Comparison of ENCODE assay signal across 14 cellular contexts in genomic region chr5:14036947-14037346, GRCh38.
DNase-seq lines count a peak whose midpoint lies in the region; ATAC-seq and TF ChIP-seq lines count a peak whose summit lies in the region.
"Had no signal": no experiment of that assay in that cellular context is flagged by ENCODE, and none has a peak within 500 bp of the region (broad histone marks: within the 10 kb centered on the region; RNA-seq: fewer than 3 reads in every experiment).

No MANE protein-coding gene starts in this region.

- intact Hi-C loops in upper lobe of right lung (cut with DNase I): no loop called here

- no peaks in the 10 kb centered on the region for H3K79me2 ChIP-seq in mesendoderm (ENCODE audit: control insufficient read depth, insufficient read depth, low read length)

- H3K27me3 ChIP-seq in endodermal cell (ENCODE audit: control insufficient read depth, insufficient read depth, low read length, poor library complexity, severe bottlenecking) (peaks cover 31% of the 10 kb centered on the region), mesendoderm (ENCODE audit: insufficient read depth, low read length, poor library complexity) (no peaks in the 10 kb centered on the region), upper lobe of right lung (peaks cover 6% of the 10 kb centered on the region)

- H3K4ac ChIP-seq in mesendoderm (ENCODE audit: low read depth, low read length): peak overlapping the region; percentile 60

- H3K27ac ChIP-seq in endodermal cell (ENCODE audit: low read depth, low read length) (peak overlapping the region; percentile 6), mesendoderm (ENCODE audit: low read depth, low read length) (peak overlapping the region; percentile 79), upper lobe of right lung (no peak overlapping the region)

- H2BK15ac ChIP-seq in mesendoderm (replicated peaks; ENCODE audit: low read depth): no peak overlapping the region

- CTCF ChIA-PET in T-cell (lab: Charles Lee): no interaction called here

- peak overlapping the region; percentile 3 for H3K4me3 ChIP-seq in endodermal cell (ENCODE audit: low read length)
- H3K4me3 ChIP-seq in mesendoderm (ENCODE audit: low read length): no peak overlapping the region
- H3K4me3 ChIP-seq in upper lobe of right lung: no peak overlapping the region
- H3K4me3 ChIP-seq: HAP-1 had no signal

- H4K8ac ChIP-seq in mesendoderm (ENCODE audit: low read depth, low read length): no peak overlapping the region

- H3K9ac ChIP-seq in endodermal cell (ENCODE audit: extremely low read depth, low read length, poor library complexity, severe bottlenecking) (peak overlapping the region; percentile 4), mesendoderm (ENCODE audit: low read length) (no peak overlapping the region)

- H3K4me1 ChIP-seq in endodermal cell (ENCODE audit: control insufficient read depth, insufficient read depth, low read length): peaks cover 21% of the 10 kb centered on the region
- peaks cover 5% of the 10 kb centered on the region for H3K4me1 ChIP-seq in mesendoderm (ENCODE audit: control insufficient read depth, low read depth, low read length)
- peaks cover 11% of the 10 kb centered on the region for H3K4me1 ChIP-seq in upper lobe of right lung

- H3K4me3 Mint-ChIP-seq in endodermal cell (peak overlapping the region; percentile 33), T-cell (no peak overlapping the region)
- H3K4me3 Mint-ChIP-seq: activated CD4-positive, alpha-beta T cell treated with anti-CD3 and anti-CD28 coated beads, Interleukin-2, amount 10 ng/mL, durations not matched to agents 7 days and 5 days; activated naive CD4-positive, alpha-beta T cell treated with anti-CD3 and anti-CD28 coated beads for 36 hours; naive B cell had no signal

- POLR2A ChIA-PET in T-cell (lab: Charles Lee): no interaction called here

- no peaks in the 10 kb centered on the region for H3K9me3 Mint-ChIP-seq in endodermal cell
- no peaks in the 10 kb centered on the region for H3K9me3 Mint-ChIP-seq in T-cell
- H3K9me3 Mint-ChIP-seq: activated CD4-positive, alpha-beta T cell treated with anti-CD3 and anti-CD28 coated beads, Interleukin-2, amount 10 ng/mL, durations not matched to agents 7 days and 5 days; activated naive CD4-positive, alpha-beta T cell treated with anti-CD3 and anti-CD28 coated beads for 36 hours; naive B cell had no signal

- H4K5ac ChIP-seq in mesendoderm (ENCODE audit: low read length): no peak overlapping the region

- H2BK120ac ChIP-seq in mesendoderm (ENCODE audit: low read depth, low read length): peak overlapping the region; percentile 76

- no peak overlapping the region for H2BK5ac ChIP-seq in mesendoderm (ENCODE audit: low read length)

- no peak overlapping the region for H2AK5ac ChIP-seq in mesendoderm (ENCODE audit: low read length)

- H3K36me3 ChIP-seq in endodermal cell (ENCODE audit: control insufficient read depth, insufficient read depth, low read length) (no peaks in the 10 kb centered on the region), mesendoderm (ENCODE audit: control insufficient read depth, insufficient read depth, low read length) (no peaks in the 10 kb centered on the region), upper lobe of right lung (no peaks in the 10 kb centered on the region)
- H3K36me3 ChIP-seq: HAP-1 had no signal

- H3K27ac Mint-ChIP-seq in endodermal cell (peak overlapping the region; percentile 91), T-cell (no peak overlapping the region)
- H3K27ac Mint-ChIP-seq: activated CD4-positive, alpha-beta T cell treated with anti-CD3 and anti-CD28 coated beads, Interleukin-2, amount 10 ng/mL, durations not matched to agents 7 days and 5 days; activated naive CD4-positive, alpha-beta T cell treated with anti-CD3 and anti-CD28 coated beads for 36 hours had no signal

- in situ Hi-C loops in ACHN (cut with HindIII; ENCODE audit: low pct_ligation_motif_present, low pct_unique_long_range_greater_than_20kb, low sequenced_read_pairs): no loop called here

- no peak overlapping the region for H3K23ac ChIP-seq in mesendoderm (ENCODE audit: low read length)

- ATAC-seq in T-cell (replicated peaks in 1 of 4) (no peak), upper lobe of right lung (no peak)

- peak; percentile 57 for DNase-seq in ACHN
- DNase-seq in NCI-H226: peak; percentile 15
- DNase-seq in endodermal cell: peak; percentile 72
- DNase-seq in mesendoderm: peak; percentile 79
- DNase-seq in stimulated activated CD4-positive, alpha-beta T cell treated with anti-CD3 and anti-CD28 coated beads, Interleukin-2, amount 100 ng/mL, for 24 hours: no peak
- DNase-seq in T-cell: no peak
- no peak for DNase-seq in upper lobe of right lung
- DNase-seq in NCI-H128 (lab: John Stamatoyannopoulos, UW; ENCODE audit: unreplicated experiment): no peak
- DNase-seq: activated CD4-positive, alpha-beta T cell treated with anti-CD3 and anti-CD28 coated beads, Interleukin-2, amount 10 ng/mL, durations not matched to agents 7 days and 5 days; activated naive CD4-positive, alpha-beta T cell treated with anti-CD3 and anti-CD28 coated beads for 36 hours; naive B cell; NCI-H446; stimulated activated naive CD4-positive, alpha-beta T cell treated with Interleukin-2 at 50 U/mL for 16 hours had no signal

- peak overlapping the region; percentile 43 for H3K18ac ChIP-seq in mesendoderm (ENCODE audit: low read length)

- peaks cover 33% of the 10 kb centered on the region for H3K27me3 Mint-ChIP-seq in endodermal cell (ENCODE audit: insufficient read depth)
- peaks cover 2 to 43% of the 10 kb centered on the region in 2 donors for H3K27me3 Mint-ChIP-seq in T-cell

- H3K4me2 ChIP-seq in mesendoderm (ENCODE audit: low read length): no peak overlapping the region

- 30 to 33% methylated on average over 9 of the region's 9 CpGs for WGBS in endodermal cell (ENCODE audit: insufficient coverage in 1 of 2, insufficient read length in 1 of 2), 2 experiments
- WGBS in mesendoderm (ENCODE audit: extremely low coverage, insufficient coverage, low lambda C conversion rate): no CpG with 5 or more reads among the region's 9 CpGs

- peak overlapping the region; percentile 1 for H3K56ac ChIP-seq in mesendoderm (ENCODE audit: low read length)

- no peaks in the 10 kb centered on the region for H3K9me3 ChIP-seq in endodermal cell (ENCODE audit: control insufficient read depth, low read length)
- no peaks in the 10 kb centered on the region for H3K9me3 ChIP-seq in upper lobe of right lung
- H3K9me3 ChIP-seq: HAP-1 had no signal

- H3K79me1 ChIP-seq in mesendoderm (ENCODE audit: low read length): no peaks in the 10 kb centered on the region

- H3K4me1 Mint-ChIP-seq in endodermal cell: peaks cover 55% of the 10 kb centered on the region
- peaks cover 3 to 11% (median 8%) of the 10 kb centered on the region in 3 donors for H3K4me1 Mint-ChIP-seq in T-cell
- H3K4me1 Mint-ChIP-seq: activated CD4-positive, alpha-beta T cell treated with anti-CD3 and anti-CD28 coated beads, Interleukin-2, amount 10 ng/mL, durations not matched to agents 7 days and 5 days had no signal

- TF ChIP-seq CTCF in endodermal cell (conservative IDR thresholded peaks at IDR 0.05): no peak
- TF ChIP-seq CTCF in upper lobe of right lung (IDR thresholded peaks at IDR 0.05): no peak

- H3K36me3 Mint-ChIP-seq in endodermal cell (ENCODE audit: low read depth) (no peaks in the 10 kb centered on the region), T-cell (no peaks in the 10 kb centered on the region)
- H3K36me3 Mint-ChIP-seq: naive B cell had no signal

Comparison
In these comparisons a context has a peak if more than half of its experiments do, and no peak if none do; other contexts are left out.
1. DNase-seq: peak in ACHN (single experiment), NCI-H226 (single experiment), endodermal cell (single experiment) and mesendoderm (single experiment); none in stimulated activated CD4-positive, alpha-beta T cell treated with anti-CD3 and anti-CD28 coated beads, Interleukin-2, amount 100 ng/mL, for 24 hours (0 of 2), T-cell (0 of 34), upper lobe of right lung (single experiment) and NCI-H128 (single experiment).